ENCODE assay signal across 8 cellular contexts in the genomic region with DNA sequence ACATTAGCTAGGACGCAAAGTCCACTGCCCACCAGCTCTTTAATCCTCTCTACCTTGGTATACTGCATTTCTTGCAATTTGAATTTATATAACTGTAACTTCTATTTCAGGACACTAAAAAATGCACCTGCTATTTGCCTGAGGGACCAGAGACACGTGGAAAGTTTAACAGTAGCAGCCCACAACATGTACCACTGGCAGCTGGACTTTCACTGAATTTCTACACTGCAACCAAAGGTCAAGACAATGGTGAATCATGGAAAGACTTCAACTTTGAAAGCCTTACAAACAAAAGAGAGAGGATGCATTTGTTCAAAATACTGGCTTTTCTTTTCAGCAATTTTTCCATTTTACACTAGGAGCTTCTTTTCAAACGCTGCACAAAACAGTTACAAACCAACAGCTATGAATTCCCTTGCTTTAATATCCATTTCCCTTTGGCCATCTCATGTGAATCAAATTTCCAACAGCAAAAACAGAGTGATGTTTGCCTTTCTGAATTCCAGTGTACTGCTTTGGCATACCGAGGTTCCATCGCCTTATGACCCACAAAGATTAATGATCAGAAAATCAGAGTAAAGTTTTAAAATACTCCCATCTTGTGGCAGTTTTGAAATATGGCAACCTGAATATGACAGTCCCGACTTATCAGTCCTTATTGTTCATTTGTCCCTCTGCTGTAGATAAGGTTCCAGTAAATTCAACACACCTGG. TPM values are rescaled to one million over a fixed set of nuclear protein-coding genes. Genes with fewer than 3 reads are reported as not detected.
DNase-seq lines count a peak whose midpoint lies in the region; ATAC-seq and TF ChIP-seq lines count a peak whose summit lies in the region.

No MANE protein-coding gene starts in this region.

- H3K18ac ChIP-seq in IMR-90 (ENCODE audit: low read depth, low read length) (no peak overlapping the region), neuronal stem cell (ENCODE audit: low read length) (no peak overlapping the region)

- H3K4ac ChIP-seq in IMR-90 (ENCODE audit: low read depth, low read length) (no peak overlapping the region), neuronal stem cell (ENCODE audit: low read length) (no peak overlapping the region)

- peaks cover 4% of the 10 kb centered on the region; the same call in 1 of the 2 replicates for H3K4me1 ChIP-seq in IMR-90 (ENCODE audit: control insufficient read depth, insufficient read depth, low read length)
- H3K4me1 ChIP-seq in RWPE2 (ENCODE audit: insufficient read depth, poor library complexity, severe bottlenecking): no peaks in the 10 kb centered on the region
- no peaks in the 10 kb centered on the region for H3K4me1 ChIP-seq in esophagus squamous epithelium
- H3K4me1 ChIP-seq in neuronal stem cell (ENCODE audit: control insufficient read depth in 2 of 2, insufficient read depth in 1 of 2, low read depth in 1 of 2, low read length in 2 of 2): peaks cover 0 to 1% of the 10 kb centered on the region in 2 donors

- H3K4me2 ChIP-seq in IMR-90 (ENCODE audit: low read depth, low read length) (no peak overlapping the region), neuronal stem cell (ENCODE audit: insufficient read depth, low read length, poor library complexity, severe bottlenecking) (no peak overlapping the region)

- no CpG with 5 or more reads among the region's 6 CpGs for WGBS in IMR-90 (ENCODE audit: extremely low coverage in 2 of 2, insufficient read length in 1 of 2), 2 experiments
- 42 to 43% methylated on average over 6 of the region's 6 CpGs for WGBS in esophagus squamous epithelium, 2 donors
- no CpG with 5 or more reads among the region's 6 CpGs for WGBS in neuronal stem cell (ENCODE audit: extremely low coverage in 2 of 2, insufficient read length in 2 of 2, insufficient replicate concordance in 1 of 2), 2 donors

- no peak overlapping the region for H2BK5ac ChIP-seq in IMR-90 (ENCODE audit: low read depth, low read length, poor library complexity, severe bottlenecking)
- no peak overlapping the region for H2BK5ac ChIP-seq in neuronal stem cell (ENCODE audit: low read length)

- H3K36me3 ChIP-seq in IMR-90 (ENCODE audit: control insufficient read depth, insufficient read depth, low read length) (no peaks in the 10 kb centered on the region), RWPE2 (ENCODE audit: low read depth) (no peaks in the 10 kb centered on the region), esophagus squamous epithelium (no peaks in the 10 kb centered on the region), neuronal stem cell (replicated peaks in 1 of 2; ENCODE audit: control insufficient read depth in 2 of 2, insufficient read depth in 2 of 2, low read length in 2 of 2) (no peaks in the 10 kb centered on the region)

- H3K27me3 Mint-ChIP-seq in activated CD4-positive, alpha-beta T cell treated with anti-CD3 and anti-CD28 coated beads, Interleukin-2, amount 10 ng/mL, durations not matched to agents 7 days and 5 days: no peaks in the 10 kb centered on the region

- H2AK5ac ChIP-seq in IMR-90 (ENCODE audit: low read depth, low read length) (no peak overlapping the region), neuronal stem cell (ENCODE audit: low read depth, low read length) (no peak overlapping the region)

- H3K9ac ChIP-seq in IMR-90 (ENCODE audit: low read depth, low read length) (no peak overlapping the region), neuronal stem cell (ENCODE audit: low read depth, low read length, poor library complexity) (no peak overlapping the region)

- H3K27me3 ChIP-seq in IMR-90 (ENCODE audit: control insufficient read depth, insufficient read depth, low read length) (no peaks in the 10 kb centered on the region), RWPE2 (ENCODE audit: insufficient read depth, poor library complexity, severe bottlenecking) (no peaks in the 10 kb centered on the region), esophagus squamous epithelium (no peaks in the 10 kb centered on the region), neuronal stem cell (ENCODE audit: control insufficient read depth in 3 of 3, insufficient read depth in 3 of 3, low read depth in 1 of 3, low read length in 3 of 3) (no peaks in the 10 kb centered on the region)

- no peaks in the 10 kb centered on the region for H3K79me1 ChIP-seq in IMR-90 (ENCODE audit: low read depth in 1 of 2, low read length in 2 of 2)
- no peaks in the 10 kb centered on the region for H3K79me1 ChIP-seq in neuronal stem cell (ENCODE audit: low read depth, low read length)

- no peaks in the 10 kb centered on the region for H3K9me3 Mint-ChIP-seq in activated CD4-positive, alpha-beta T cell treated with anti-CD3 and anti-CD28 coated beads, Interleukin-2, amount 10 ng/mL, durations not matched to agents 7 days and 5 days

- CTCF ChIA-PET in IMR-90 (lab: Yijun Ruan, JAX): interaction anchor here (0.6 to 3.4 kb wide), 13 partner anchors 26 to 235 kb away, joined by 3 to 28 read pairs (median 4); partner anchors contain the start of genes ATOH7 and PBLD
- CTCF ChIA-PET in activated CD4-positive, alpha-beta T cell treated with anti-CD3 and anti-CD28 coated beads, Interleukin-2, amount 10 ng/mL, durations not matched to agents 7 days and 5 days (lab: Charles Lee): interaction anchor here (0.9 to 1.5 kb wide), 3 partner anchors 9 to 77 kb away, joined by 3 to 4 read pairs (median 3); no protein-coding TSS in a partner anchor

- no peaks in the 10 kb centered on the region for H3K36me3 Mint-ChIP-seq in activated CD4-positive, alpha-beta T cell treated with anti-CD3 and anti-CD28 coated beads, Interleukin-2, amount 10 ng/mL, durations not matched to agents 7 days and 5 days (ENCODE audit: low read depth)

- TF ChIP-seq CTCF in IMR-90 (conservative IDR thresholded peaks at IDR 0.05; ENCODE audit: low read depth, low read length) (peak; percentile 74), RWPE2 (IDR thresholded peaks at IDR 0.05; ENCODE audit: poor library complexity, severe bottlenecking) (peak; percentile 73), esophagus squamous epithelium (IDR thresholded peaks at IDR 0.05) (peak; percentile 28 to 66 (median 46))

- no TSS peak for BruUV-seq in IMR-90 (replicated peaks; lab: Mats Ljungman, UMichigan)

- no peaks in the 10 kb centered on the region for H3K9me1 ChIP-seq in IMR-90 (ENCODE audit: insufficient read depth, low read length)

- H2AK9ac ChIP-seq in IMR-90 (replicated peaks; ENCODE audit: low read depth, low read length, poor library complexity): no peak overlapping the region

- no peak overlapping the region for H2BK12ac ChIP-seq in neuronal stem cell (ENCODE audit: low read length)

- H4K91ac ChIP-seq in IMR-90 (ENCODE audit: insufficient read depth, low read depth, low read length) (no peak overlapping the region), neuronal stem cell (ENCODE audit: low read depth, low read length, poor library complexity) (no peak overlapping the region)

- no peaks in the 10 kb centered on the region for H3K9me3 ChIP-seq in IMR-90 (ENCODE audit: control insufficient read depth, insufficient read depth, low read length)
- H3K9me3 ChIP-seq in RWPE2 (ENCODE audit: severe bottlenecking): no peaks in the 10 kb centered on the region
- no peaks in the 10 kb centered on the region for H3K9me3 ChIP-seq in esophagus squamous epithelium
- no peaks in the 10 kb centered on the region for H3K9me3 ChIP-seq in neuronal stem cell (replicated peaks in 1 of 2; ENCODE audit: control insufficient read depth in 2 of 2, insufficient read depth in 1 of 2, low read depth in 1 of 2, low read length in 2 of 2)

- H3K4me3 ChIP-seq in IMR-90 (ENCODE audit: insufficient read depth, low read depth, low read length): no peak overlapping the region
- H3K4me3 ChIP-seq in RWPE2 (ENCODE audit: severe bottlenecking): no peak overlapping the region
- H3K4me3 ChIP-seq in esophagus squamous epithelium: no peak overlapping the region
- H3K4me3 ChIP-seq in neuronal stem cell (ENCODE audit: low read length in 2 of 2): no peak overlapping the region

- H2AFZ ChIP-seq in IMR-90 (replicated peaks; ENCODE audit: low read length, poor library complexity) (no peak overlapping the region), neuronal stem cell (ENCODE audit: low read length) (no peak overlapping the region)

- in situ Hi-C loops in IMR-90 (cut with MboI; ENCODE audit: low sequenced_read_pairs): loop anchor here (5.0 kb wide), 1 partner anchor 215 kb away; no protein-coding TSS in a partner anchor

- no peak overlapping the region for H2BK20ac ChIP-seq in IMR-90 (ENCODE audit: low read depth, low read length)

- ATAC-seq in GM18868 (IDR thresholded peaks at IDR 0.05; ENCODE audit: unreplicated experiment) (peak; percentile 66), IMR-90 (ENCODE audit: low read depth) (peak; percentile 97), RWPE2 (ENCODE audit: low read depth) (peak; percentile 68)

- no peaks in the 10 kb centered on the region for H3K4me1 Mint-ChIP-seq in activated CD4-positive, alpha-beta T cell treated with anti-CD3 and anti-CD28 coated beads, Interleukin-2, amount 10 ng/mL, durations not matched to agents 7 days and 5 days

- H3K4me3 Mint-ChIP-seq in activated CD4-positive, alpha-beta T cell treated with anti-CD3 and anti-CD28 coated beads, Interleukin-2, amount 10 ng/mL, durations not matched to agents 7 days and 5 days: no peak overlapping the region

- no peak overlapping the region for H2BK15ac ChIP-seq in IMR-90 (ENCODE audit: low read depth, low read length)
- no peak overlapping the region for H2BK15ac ChIP-seq in neuronal stem cell (ENCODE audit: low read length)

- intact Hi-C loops in IMR-90 (cut with micrococcal nuclease): loop anchor here (1.0 kb wide), 3 partner anchors 90 to 447 kb away; no protein-coding TSS in a partner anchor
- intact Hi-C loops in esophagus squamous epithelium (cut with DNase I): loop anchor here (5.0 kb wide), 1 partner anchor 90 kb away; no protein-coding TSS in a partner anchor

- H2BK120ac ChIP-seq in IMR-90 (ENCODE audit: low read depth, low read length): no peak overlapping the region
- H2BK120ac ChIP-seq in neuronal stem cell (ENCODE audit: low read depth, low read length): no peak overlapping the region

- peak; percentile 75 for TF ChIP-seq RAD21 in IMR-90 (IDR thresholded peaks at IDR 0.05; ENCODE audit: low read length)

- no peak overlapping the region for H3K14ac ChIP-seq in IMR-90 (replicated peaks; ENCODE audit: low read depth, low read length)
- H3K14ac ChIP-seq in neuronal stem cell (ENCODE audit: low read length): no peak overlapping the region

- no peak for TF ChIP-seq POLR2A in IMR-90 (IDR thresholded peaks at IDR 0.05; ENCODE audit: low read depth, low read length)
- TF ChIP-seq POLR2A in esophagus squamous epithelium (IDR thresholded peaks at IDR 0.05): no peak

- POLR2A ChIA-PET in IMR-90 (lab: Charles Lee; ENCODE audit: unreplicated experiment): no interaction called here
- POLR2A ChIA-PET in activated CD4-positive, alpha-beta T cell treated with anti-CD3 and anti-CD28 coated beads, Interleukin-2, amount 10 ng/mL, durations not matched to agents 7 days and 5 days (lab: Charles Lee): interaction anchor here (1.0 kb wide), 1 partner anchor 89 kb away, joined by 3 read pairs; no protein-coding TSS in a partner anchor

- no peaks in the 10 kb centered on the region for H4K20me1 ChIP-seq in IMR-90 (ENCODE audit: insufficient read depth, low read length)

- H3K23ac ChIP-seq in IMR-90 (ENCODE audit: low read depth, low read length) (no peak overlapping the region), neuronal stem cell (ENCODE audit: low read depth, low read length, poor library complexity) (no peak overlapping the region)

- dilution Hi-C loops in IMR-90 (cut with HindIII; ENCODE audit: low sequenced_read_pairs, unreplicated experiment): no loop called here

- H4K5ac ChIP-seq in IMR-90 (ENCODE audit: low read depth, low read length): no peak overlapping the region

- no peak overlapping the region for H3K56ac ChIP-seq in IMR-90 (ENCODE audit: extremely low read depth, insufficient read depth, low read length)

- H4K8ac ChIP-seq in IMR-90 (ENCODE audit: low read depth in 2 of 2, low read length in 2 of 2): no peak overlapping the region
- no peak overlapping the region for H4K8ac ChIP-seq in neuronal stem cell (ENCODE audit: low read depth, low read length)

- H3K27ac ChIP-seq in IMR-90 (ENCODE audit: insufficient read depth, low read length) (no peak overlapping the region), RWPE2 (ENCODE audit: poor library complexity, severe bottlenecking) (no peak overlapping the region), esophagus squamous epithelium (no peak overlapping the region), neuronal stem cell (replicated peaks; ENCODE audit: low read length) (no peak overlapping the region)

- DNase-seq in Ammon's horn (ENCODE audit: low spot score) (peak; percentile 61), IMR-90 (peak; percentile 75), RWPE2 (ENCODE audit: low spot score) (no peak), esophagus squamous epithelium (lab: John Stamatoyannopoulos, UW) (no peak), neuronal stem cell (ENCODE audit: low spot score) (peak; percentile 14), NCI-H187 (lab: John Stamatoyannopoulos, UW) (no peak)
- DNase-seq in activated CD4-positive, alpha-beta T cell treated with anti-CD3 and anti-CD28 coated beads, Interleukin-2, amount 10 ng/mL, durations not matched to agents 7 days and 5 days: no peak

- no peak overlapping the region for H3K27ac Mint-ChIP-seq in activated CD4-positive, alpha-beta T cell treated with anti-CD3 and anti-CD28 coated beads, Interleukin-2, amount 10 ng/mL, durations not matched to agents 7 days and 5 days

RNA-seq across cellular contexts. Expression of gene HNRNPH3, which starts 29.9 kb away (rescaled TPM):
- total RNA-seq in IMR-90 (2012; rRNA removed) (10.6 and 23.6 TPM in 2 replicates), esophagus squamous epithelium (10 to 100 TPM; 10.7 to 43.6 (median 37.0) TPM)
- 119 and 142 TPM in 2 replicates for polyA plus RNA-seq in IMR-90 (2012; rRNA removed)
- 10.1 and 15.3 TPM in 2 replicates for polyA plus RNA-seq in IMR-90 (2012; cell fraction: cytosol; rRNA removed)
- polyA plus RNA-seq in IMR-90 (2012; cell fraction: nucleus; rRNA removed; ENCODE audit: low replicate concordance): 6.1 and 43.1 TPM in 2 replicates
- 341 TPM for polyA plus RNA-seq in neuronal stem cell (2013, experiment 1 of 2)
- polyA plus RNA-seq in neuronal stem cell (2013, experiment 2 of 2): 342 TPM
- total RNA-seq in activated CD4-positive, alpha-beta T cell treated with anti-CD3 and anti-CD28 coated beads, Interleukin-2, amount 10 ng/mL, durations not matched to agents 7 days and 5 days: 100 to 1,000 TPM in 1 of 2 experiments, 10 to 100 TPM in 1; 99.6 to 117 TPM

RNA-seq across cellular contexts. Expression of gene PBLD, which starts 30.8 kb away (rescaled TPM):
- 5.0 and 5.7 TPM in 2 replicates for total RNA-seq in IMR-90 (2012; rRNA removed)
- 2.3 and 3.3 TPM in 2 replicates for polyA plus RNA-seq in IMR-90 (2012; rRNA removed)
- polyA plus RNA-seq in IMR-90 (2012; cell fraction: cytosol; rRNA removed): 0.84 and 0.99 TPM in 2 replicates
- polyA plus RNA-seq in IMR-90 (2012; cell fraction: nucleus; rRNA removed; ENCODE audit: low replicate concordance): 0.76 and 3.7 TPM in 2 replicates
- total RNA-seq in esophagus squamous epithelium: 1 to 10 TPM; 1.1 to 2.7 (median 2.3) TPM
- polyA plus RNA-seq in neuronal stem cell (2013, experiment 1 of 2): 3.0 TPM
- polyA plus RNA-seq in neuronal stem cell (2013, experiment 2 of 2): 2.4 TPM
- total RNA-seq in activated CD4-positive, alpha-beta T cell treated with anti-CD3 and anti-CD28 coated beads, Interleukin-2, amount 10 ng/mL, durations not matched to agents 7 days and 5 days: 1 to 10 TPM; 1.6 to 2.0 TPM

Comparison
In these comparisons a context has a peak if more than half of its experiments do, and no peak if none do; other contexts are left out.
1. DNase-seq: peak in Ammon's horn (single experiment), IMR-90 (single experiment) and neuronal stem cell (single experiment); none in RWPE2 (single experiment), esophagus squamous epithelium (single experiment), activated CD4-positive, alpha-beta T cell treated with anti-CD3 and anti-CD28 coated beads, Interleukin-2, amount 10 ng/mL, durations not matched to agents 7 days and 5 days (single experiment) and NCI-H187 (0 of 2).
2. Peak in every context shown above with its lines, with median percentiles within 50 percentile points of each other: ATAC-seq and CTCF ChIP-seq.